In genomic region chr9:96047741-96048115, GRCh38 we compare ENCODE assay signal across 13 cellular contexts.
A peak's percentile ranks its signal among the peaks of the same experiment; 100 is the strongest.
DNase-seq lines count a peak whose midpoint lies in the region; ATAC-seq and TF ChIP-seq lines count a peak whose summit lies in the region.
"Had no signal": no experiment of that assay in that cellular context is flagged by ENCODE, and none has a peak within 500 bp of the region (broad histone marks: within the 10 kb centered on the region; RNA-seq: fewer than 3 reads in every experiment).

No MANE protein-coding gene starts in this region.

- TF ChIP-seq POLR2A in body of pancreas (IDR thresholded peaks at IDR 0.05) (no peak), stomach (IDR thresholded peaks at IDR 0.05) (no peak)

- DNase-seq in NCI-H82 (lab: John Stamatoyannopoulos, UW) (peak; percentile 2), NCI-H82 treated with DMSO at 0.1 percent for 48 hours (lab: John Stamatoyannopoulos, UW; ENCODE audit: unreplicated experiment) (no peak), body of pancreas (no peak), mesothelial cell of epicardium (ENCODE audit: low spot score in 2 of 2, unreplicated experiment in 2 of 2) (no peak), stomach (no peak), brain microvascular endothelial cell (no peak), DMS53 (lab: John Stamatoyannopoulos, UW) (no peak)
- DNase-seq in NK-92 treated with Interleukin-12 subunit alpha and Interleukin-12 subunit beta, amount 100 ng/mL, for 24 hours (lab: John Stamatoyannopoulos, UW): no peak
- DNase-seq: NCI-H1417 treated with DMSO at 0.1 percent for 48 hours, upper lobe of right lung had no signal

- ATAC-seq in body of pancreas: no peak
- ATAC-seq: esophagus mucosa, K562 had no signal

- peak overlapping the region; percentile 73 for H3K27ac Mint-ChIP-seq in mesothelial cell of epicardium

- no peaks in the 10 kb centered on the region for H3K9me3 ChIP-seq in body of pancreas
- H3K9me3 ChIP-seq in stomach: no peaks in the 10 kb centered on the region
- H3K9me3 ChIP-seq: right atrium auricular region, upper lobe of right lung had no signal

- intact Hi-C loops in body of pancreas (cut with DNase I) (no loop called here), stomach (cut with DNase I; ENCODE audit: low total_unique reads) (no loop called here)

- no peak overlapping the region for H3K4me3 Mint-ChIP-seq in mesothelial cell of epicardium

- H3K27ac ChIP-seq in body of pancreas (peak overlapping the region in 3 of 4 donors; percentile 93 to 98 (median 96)), stomach (peak overlapping the region; percentile 83 to 97 (median 90)), brain microvascular endothelial cell (no peak overlapping the region)
- H3K27ac ChIP-seq: upper lobe of right lung had no signal

- peaks cover 36% of the 10 kb centered on the region for H3K4me1 ChIP-seq in body of pancreas
- H3K4me1 ChIP-seq in stomach: peaks cover 39 to 42% (median 41%) of the 10 kb centered on the region in 4 donors
- H3K4me1 ChIP-seq: upper lobe of right lung had no signal

- in situ Hi-C loops in brain microvascular endothelial cell (cut with HindIII; ENCODE audit: low pct_ligation_motif_present, low sequenced_read_pairs): no loop called here

- TF ChIP-seq EP300 in stomach (IDR thresholded peaks at IDR 0.05): no peak

- H3K4me1 Mint-ChIP-seq in mesothelial cell of epicardium: peaks cover 16% of the 10 kb centered on the region

- 63 to 71% methylated on average over 10 of the region's 10 CpGs for WGBS in body of pancreas, 2 donors
- WGBS in stomach, 5 donors: 40 to 64% (median 58%) methylated on average over 10 of the region's 10 CpGs

- H3K27me3 ChIP-seq in body of pancreas (no peaks in the 10 kb centered on the region), stomach (no peaks in the 10 kb centered on the region), brain microvascular endothelial cell (replicated peaks) (peaks cover 2% of the 10 kb centered on the region)
- H3K27me3 ChIP-seq: right atrium auricular region, upper lobe of right lung had no signal

- no peaks in the 10 kb centered on the region for H3K36me3 ChIP-seq in body of pancreas (replicated peaks in 1 of 2; ENCODE audit: insufficient read depth in 1 of 2, low read depth in 2 of 2)
- no peaks in the 10 kb centered on the region for H3K36me3 ChIP-seq in stomach
- H3K36me3 ChIP-seq in brain microvascular endothelial cell (replicated peaks): no peaks in the 10 kb centered on the region
- H3K36me3 ChIP-seq: right atrium auricular region, upper lobe of right lung had no signal

- H3K36me3 Mint-ChIP-seq in mesothelial cell of epicardium: no peaks in the 10 kb centered on the region

- H3K9me3 Mint-ChIP-seq in mesothelial cell of epicardium: no peaks in the 10 kb centered on the region

- H3K4me3 ChIP-seq in body of pancreas (no peak overlapping the region), stomach (no peak overlapping the region), brain microvascular endothelial cell (ENCODE audit: low read depth, low read length) (no peak overlapping the region)
- H3K4me3 ChIP-seq: K562, right atrium auricular region, upper lobe of right lung had no signal

- peaks cover 15% of the 10 kb centered on the region for H3K27me3 Mint-ChIP-seq in mesothelial cell of epicardium (ENCODE audit: low read depth)

- TF ChIP-seq CTCF in body of pancreas (IDR thresholded peaks at IDR 0.05) (no peak), mesothelial cell of epicardium (IDR thresholded peaks at IDR 0.05; ENCODE audit: unreplicated experiment) (no peak), stomach (IDR thresholded peaks at IDR 0.05) (no peak), brain microvascular endothelial cell (IDR thresholded peaks at IDR 0.05; ENCODE audit: low read depth, low read length, missing control alignments) (no peak)
